Comparison of ENCODE assay signal across 1 cellular context in the genomic region with DNA sequence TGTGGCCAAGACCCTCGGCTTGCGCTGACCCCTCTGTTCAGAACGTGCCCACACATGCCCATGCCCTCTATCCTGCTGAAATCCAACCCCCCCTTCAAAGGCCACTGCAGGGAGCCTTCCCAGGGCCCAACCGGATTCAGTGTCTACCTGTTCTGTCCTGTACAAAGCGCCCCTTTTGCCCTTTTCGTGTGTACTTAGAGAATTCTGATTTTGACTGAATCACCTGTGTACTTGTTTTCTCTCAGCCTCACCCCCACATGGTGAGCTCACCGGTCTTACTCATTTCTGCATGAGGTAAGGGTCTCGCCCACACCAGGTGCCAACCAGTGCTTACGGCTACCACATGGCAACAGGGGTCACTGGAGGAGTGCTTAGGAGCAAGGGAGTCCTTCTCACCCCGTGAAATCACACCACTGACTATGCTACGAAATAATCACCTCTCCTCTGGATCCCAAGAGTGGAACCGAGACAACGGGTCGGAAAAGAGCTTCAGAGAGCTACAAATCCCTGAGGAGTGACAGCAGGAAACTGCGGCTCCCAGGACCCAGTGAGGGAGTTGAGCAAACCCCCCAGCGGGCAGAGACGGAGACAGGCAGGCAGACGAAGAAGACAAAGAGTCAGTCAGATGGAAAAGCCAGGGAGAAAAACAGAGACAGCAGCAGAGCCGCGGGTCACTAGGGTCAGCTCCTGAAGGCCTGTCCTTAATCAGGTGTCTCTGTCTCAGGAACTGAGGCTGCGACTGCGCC.
A peak's percentile ranks its signal among the peaks of the same experiment; 100 is the strongest.
TF ChIP-seq lines count a peak whose summit lies in the region.

No MANE protein-coding gene starts in this region.

TF ChIP-seq in K562, 482 proteins besides CTCF, POLR2A, EP300 and RAD21:
- 0 out of 2 replicates have a peak, but pooled peaks have one; percentile 23 for TF ChIP-seq JUN (IDR thresholded peaks at IDR 0.05; ENCODE audit: borderline replicate concordance, low read depth, low read length)
- TF ChIP-seq JUN (CRISPR knock-in tag; IDR thresholded peaks at IDR 0.05; ENCODE audit: borderline replicate concordance) = no peak
- TF ChIP-seq, protein P1, sequence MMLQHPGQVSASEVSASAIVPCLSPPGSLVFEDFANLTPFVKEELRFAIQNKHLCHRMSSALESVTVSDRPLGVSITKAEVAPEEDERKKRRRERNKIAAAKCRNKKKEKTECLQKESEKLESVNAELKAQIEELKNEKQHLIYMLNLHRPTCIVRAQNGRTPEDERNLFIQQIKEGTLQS (IDR thresholded peaks at IDR 0.05) = peak; percentile 64
- TF ChIP-seq, protein P1 (CRISPR knock-in tag; conservative IDR thresholded peaks at IDR 0.05) = no peak
- TF ChIP-seq PHTF2 (CRISPR knock-in tag; IDR thresholded peaks at IDR 0.05) = no peak
